Comparison of ENCODE assay signal across 11 cellular contexts in the genomic region with DNA sequence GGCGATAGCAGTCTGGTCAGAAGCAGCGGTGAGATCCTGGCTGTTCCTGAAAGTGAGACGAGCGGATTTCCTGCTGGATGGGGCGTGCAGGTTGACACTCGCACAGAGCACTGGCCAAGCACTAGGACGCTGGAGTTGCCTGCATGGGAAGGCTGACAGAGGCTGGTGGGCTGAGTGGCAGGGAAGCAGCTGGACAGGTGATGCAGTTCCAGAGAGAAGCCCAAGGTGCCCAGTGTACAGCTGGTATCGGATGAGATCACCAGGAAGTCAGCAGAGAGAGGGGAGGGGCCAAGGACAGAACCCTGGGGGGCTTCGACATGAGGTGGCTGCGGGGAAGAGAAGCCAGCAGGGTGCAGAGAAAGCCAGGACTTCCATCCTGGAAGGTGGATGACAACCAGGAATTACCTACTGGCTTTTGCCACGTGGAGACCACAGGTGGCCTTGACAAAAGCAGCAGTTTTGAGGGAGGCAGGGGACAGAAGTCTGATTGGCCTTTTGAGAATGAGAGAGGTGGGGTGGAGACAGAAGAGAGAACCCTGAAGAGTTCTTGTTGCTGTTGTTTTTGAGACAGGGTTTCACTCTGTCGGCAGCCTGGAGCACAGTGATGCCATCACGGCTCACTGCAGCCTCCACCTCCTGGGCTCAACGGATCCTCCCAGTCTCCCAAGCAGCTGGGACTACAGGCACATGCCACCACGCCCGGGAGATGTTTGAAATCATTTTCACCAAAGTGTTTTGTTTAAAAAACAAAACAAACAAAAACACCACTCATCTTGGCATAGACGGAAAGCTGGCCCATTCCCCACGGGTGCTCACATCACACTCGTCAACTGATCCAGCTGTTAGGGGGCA. TPM values are rescaled to one million over a fixed set of nuclear protein-coding genes. Genes with fewer than 3 reads are reported as not detected.
DNase-seq lines count a peak whose midpoint lies in the region; ATAC-seq and TF ChIP-seq lines count a peak whose summit lies in the region.
"Had no signal": no experiment of that assay in that cellular context is flagged by ENCODE, and none has a peak within 500 bp of the region (broad histone marks: within the 10 kb centered on the region; RNA-seq: fewer than 3 reads in every experiment).

No MANE protein-coding gene starts in this region.

- intact Hi-C loops in Panc1 (cut with micrococcal nuclease; ENCODE audit: unreplicated experiment): no loop called here
- intact Hi-C loops in sciatic nerve (cut with DNase I): loop anchor here (2.0 kb wide), 1 partner anchor 61 kb away; no protein-coding TSS in a partner anchor
- intact Hi-C loops in colonic mucosa (cut with DNase I): no loop called here

- in situ Hi-C loops in Panc1 (cut with HindIII; ENCODE audit: low pct_unique_long_range_greater_than_20kb, low sequenced_read_pairs): no loop called here
- in situ Hi-C loops in KBM-7 (cut with MboI; ENCODE audit: low pct_unique_long_range_greater_than_20kb, low sequenced_read_pairs): no loop called here

- CTCF ChIA-PET in Panc1 (lab: Charles Lee): no interaction called here

- no peaks in the 10 kb centered on the region for H3K9me2 ChIP-seq in GM23338 (ENCODE audit: insufficient read depth)

- H3K27ac ChIP-seq in GM23338 (ENCODE audit: low read depth): no peak overlapping the region
- peak overlapping the region; percentile 77 for H3K27ac ChIP-seq in Panc1 (ENCODE audit: low read length)
- no peak overlapping the region for H3K27ac ChIP-seq in foreskin keratinocyte
- no peak overlapping the region for H3K27ac ChIP-seq in colonic mucosa

- H4K20me1 ChIP-seq in GM23338 (replicated peaks; ENCODE audit: insufficient read depth): peaks cover 68% of the 10 kb centered on the region

- TF ChIP-seq CTCF in GM23338 (conservative IDR thresholded peaks at IDR 0.05; ENCODE audit: low read depth in 2 of 2) (no peak), Panc1 (IDR thresholded peaks at IDR 0.05) (no peak), foreskin keratinocyte (conservative IDR thresholded peaks at IDR 0.05) (no peak), colonic mucosa (IDR thresholded peaks at IDR 0.05) (no peak)

- H3K27ac Mint-ChIP-seq in GM23338: no peak overlapping the region
- H3K27ac Mint-ChIP-seq: activated naive CD8-positive, alpha-beta T cell treated with anti-CD3 and anti-CD28 coated beads, Interleukin-2, amount 10 ng/mL, durations not matched to agents 7 days and 5 days; T-helper 2 cell treated with Interferon-gamma antibody and Interleukin-4, amounts not matched to agents 5 μg/mL and 100 μg/mL, for 36 hours had no signal

- no peak for DNase-seq in GM23338 (ENCODE audit: low spot score)
- no peak for DNase-seq in Panc1 (ENCODE audit: low read depth, low spot score)
- peak in 1 of 2 donors; percentile 34 for DNase-seq in foreskin keratinocyte
- peak; percentile 49 for DNase-seq in sciatic nerve (ENCODE audit: low spot score)
- no peak for DNase-seq in erythroblast (lab: John Stamatoyannopoulos, UW)
- no peak for DNase-seq in DMS153 (lab: John Stamatoyannopoulos, UW)
- DNase-seq in colonic mucosa: no peak
- DNase-seq in KBM-7: no peak
- DNase-seq: activated naive CD8-positive, alpha-beta T cell treated with anti-CD3 and anti-CD28 coated beads, Interleukin-2, amount 10 ng/mL, durations not matched to agents 7 days and 5 days had no signal

- peaks cover 96% of the 10 kb centered on the region for H3K79me2 ChIP-seq in GM23338 (replicated peaks; ENCODE audit: insufficient read depth)

- H3K4me2 ChIP-seq in GM23338: no peak overlapping the region

- H3K4me3 Mint-ChIP-seq in GM23338: no peak overlapping the region
- H3K4me3 Mint-ChIP-seq: activated naive CD8-positive, alpha-beta T cell treated with anti-CD3 and anti-CD28 coated beads, Interleukin-2, amount 10 ng/mL, durations not matched to agents 7 days and 5 days; T-helper 2 cell treated with Interferon-gamma antibody and Interleukin-4, amounts not matched to agents 5 μg/mL and 100 μg/mL, for 36 hours had no signal

- no peaks in the 10 kb centered on the region for H3F3A ChIP-seq in GM23338 (replicated peaks; ENCODE audit: low read depth)

- H3K4me3 ChIP-seq in GM23338: no peak overlapping the region
- peak overlapping the region in 1 of 2 experiments; percentile 20; a peak in 1 of 4 replicates for H3K4me3 ChIP-seq in Panc1 (ENCODE audit: low read depth in 2 of 2, low read length in 2 of 2)
- no peak overlapping the region for H3K4me3 ChIP-seq in colonic mucosa
- H3K4me3 ChIP-seq: HAP-1 had no signal

- peaks cover 17% of the 10 kb centered on the region for H3K36me3 Mint-ChIP-seq in GM23338 (ENCODE audit: low read depth)
- H3K36me3 Mint-ChIP-seq: activated naive CD8-positive, alpha-beta T cell treated with anti-CD3 and anti-CD28 coated beads, Interleukin-2, amount 10 ng/mL, durations not matched to agents 7 days and 5 days had no signal

- H3K36me3 ChIP-seq in GM23338 (ENCODE audit: insufficient read depth): no peaks in the 10 kb centered on the region
- H3K36me3 ChIP-seq in Panc1 (ENCODE audit: control insufficient read depth, insufficient read depth, low read length): no peaks in the 10 kb centered on the region
- no peaks in the 10 kb centered on the region for H3K36me3 ChIP-seq in colonic mucosa
- H3K36me3 ChIP-seq: HAP-1 had no signal

- H3K9me3 Mint-ChIP-seq in GM23338: peaks cover 6% of the 10 kb centered on the region; the same call in 1 of the 3 replicates
- H3K9me3 Mint-ChIP-seq: activated naive CD8-positive, alpha-beta T cell treated with anti-CD3 and anti-CD28 coated beads, Interleukin-2, amount 10 ng/mL, durations not matched to agents 7 days and 5 days; T-helper 2 cell treated with Interferon-gamma antibody and Interleukin-4, amounts not matched to agents 5 μg/mL and 100 μg/mL, for 36 hours had no signal

- H3K9ac ChIP-seq in colonic mucosa (ENCODE audit: low read depth in 2 of 2, low read length in 2 of 2): peak overlapping the region in 1 of 2 donors; percentile 24

- peaks cover 20% of the 10 kb centered on the region for H3K27me3 Mint-ChIP-seq in GM23338 (ENCODE audit: insufficient read depth, low read depth, poor library complexity)

- no peak for TF ChIP-seq POLR2A in erythroblast (IDR thresholded peaks at IDR 0.05; ENCODE audit: low read length)

- no TSS peak for BruUV-seq in Panc1 (replicated peaks; lab: Mats Ljungman, UMichigan)

- H3K4me1 ChIP-seq in GM23338 (ENCODE audit: insufficient read depth): peaks cover 23% of the 10 kb centered on the region
- H3K4me1 ChIP-seq in Panc1 (ENCODE audit: control insufficient read depth, insufficient read depth, low read length): peaks cover 30% of the 10 kb centered on the region
- H3K4me1 ChIP-seq in foreskin keratinocyte: peaks cover 23% of the 10 kb centered on the region
- H3K4me1 ChIP-seq in colonic mucosa: peaks cover 4% of the 10 kb centered on the region

- POLR2A ChIA-PET in Panc1 (lab: Charles Lee): interaction anchor here (0.6 kb wide), 1 partner anchor 26 kb away, joined by 3 read pairs; no protein-coding TSS in a partner anchor

- peak; percentile 28 for ATAC-seq in GM23338
- peak; percentile 73 for ATAC-seq in Panc1
- peak; percentile 72 for ATAC-seq in foreskin keratinocyte
- no peak for ATAC-seq in sciatic nerve

- no peaks in the 10 kb centered on the region for H3K27me3 ChIP-seq in GM23338 (ENCODE audit: insufficient read depth)
- no peaks in the 10 kb centered on the region for H3K27me3 ChIP-seq in Panc1 (ENCODE audit: control insufficient read depth, insufficient read depth, low read length)
- no peaks in the 10 kb centered on the region for H3K27me3 ChIP-seq in foreskin keratinocyte
- H3K27me3 ChIP-seq in colonic mucosa: no peaks in the 10 kb centered on the region

- H3K9me3 ChIP-seq in Panc1 (ENCODE audit: control insufficient read depth, insufficient read depth, low read depth, low read length) (no peaks in the 10 kb centered on the region), colonic mucosa (no peaks in the 10 kb centered on the region)

- H3K4me1 Mint-ChIP-seq in GM23338: peaks cover 39% of the 10 kb centered on the region
- H3K4me1 Mint-ChIP-seq: activated naive CD8-positive, alpha-beta T cell treated with anti-CD3 and anti-CD28 coated beads, Interleukin-2, amount 10 ng/mL, durations not matched to agents 7 days and 5 days had no signal

- H2AFZ ChIP-seq in GM23338: no peak overlapping the region

TF ChIP-seq in GM23338, 12 proteins besides CTCF, POLR2A, EP300 and RAD21 (continues in another document):
- TF ChIP-seq EZH2phosphoT487 (IDR thresholded peaks at IDR 0.05; ENCODE audit: unreplicated experiment): no peak
- no peak for TF ChIP-seq POLR2AphosphoS5 (IDR thresholded peaks at IDR 0.05; ENCODE audit: low read depth)
- TF ChIP-seq, protein P1, sequence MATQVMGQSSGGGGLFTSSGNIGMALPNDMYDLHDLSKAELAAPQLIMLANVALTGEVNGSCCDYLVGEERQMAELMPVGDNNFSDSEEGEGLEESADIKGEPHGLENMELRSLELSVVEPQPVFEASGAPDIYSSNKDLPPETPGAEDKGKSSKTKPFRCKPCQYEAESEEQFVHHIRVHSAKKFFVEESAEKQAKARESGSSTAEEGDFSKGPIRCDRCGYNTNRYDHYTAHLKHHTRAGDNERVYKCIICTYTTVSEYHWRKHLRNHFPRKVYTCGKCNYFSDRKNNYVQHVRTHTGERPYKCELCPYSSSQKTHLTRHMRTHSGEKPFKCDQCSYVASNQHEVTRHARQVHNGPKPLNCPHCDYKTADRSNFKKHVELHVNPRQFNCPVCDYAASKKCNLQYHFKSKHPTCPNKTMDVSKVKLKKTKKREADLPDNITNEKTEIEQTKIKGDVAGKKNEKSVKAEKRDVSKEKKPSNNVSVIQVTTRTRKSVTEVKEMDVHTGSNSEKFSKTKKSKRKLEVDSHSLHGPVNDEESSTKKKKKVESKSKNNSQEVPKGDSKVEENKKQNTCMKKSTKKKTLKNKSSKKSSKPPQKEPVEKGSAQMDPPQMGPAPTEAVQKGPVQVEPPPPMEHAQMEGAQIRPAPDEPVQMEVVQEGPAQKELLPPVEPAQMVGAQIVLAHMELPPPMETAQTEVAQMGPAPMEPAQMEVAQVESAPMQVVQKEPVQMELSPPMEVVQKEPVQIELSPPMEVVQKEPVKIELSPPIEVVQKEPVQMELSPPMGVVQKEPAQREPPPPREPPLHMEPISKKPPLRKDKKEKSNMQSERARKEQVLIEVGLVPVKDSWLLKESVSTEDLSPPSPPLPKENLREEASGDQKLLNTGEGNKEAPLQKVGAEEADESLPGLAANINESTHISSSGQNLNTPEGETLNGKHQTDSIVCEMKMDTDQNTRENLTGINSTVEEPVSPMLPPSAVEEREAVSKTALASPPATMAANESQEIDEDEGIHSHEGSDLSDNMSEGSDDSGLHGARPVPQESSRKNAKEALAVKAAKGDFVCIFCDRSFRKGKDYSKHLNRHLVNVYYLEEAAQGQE (IDR thresholded peaks at IDR 0.05; ENCODE audit: unreplicated experiment): no peak

RNA-seq across cellular contexts. Expression of a gene that starts 35.3 kb away (rescaled TPM):
- total RNA-seq in GM23338 (2014; rRNA removed; shearing (Covaris generic)): 97.4 and 127 TPM in 2 replicates
- polyA plus RNA-seq in GM23338 (2016; fragmentation: Nextera tagmentation; extraction: Ambion mirVana) (12.3 and 13.5 TPM in 2 replicates), foreskin keratinocyte (15.9 and 16.8 TPM in 2 replicates)
- total RNA-seq in Panc1 (2021; ENCODE audit: unreplicated experiment) (84.4 TPM), foreskin keratinocyte (52.9 and 59.7 TPM in 2 replicates), sciatic nerve (105 TPM), colonic mucosa (10 to 100 TPM; 67.9 to 83.8 TPM)
- polyA plus RNA-seq in Panc1 (2012; ENCODE audit: insufficient read length): 80.5 TPM
